17 cellular contexts compared by ENCODE assay signal in genomic region chr5:141743652-141744333, GRCh38.
DNase-seq lines count a peak whose midpoint lies in the region; ATAC-seq and TF ChIP-seq lines count a peak whose summit lies in the region.
"Had no signal": no experiment of that assay in that cellular context is flagged by ENCODE, and none has a peak within 500 bp of the region (broad histone marks: within the 10 kb centered on the region; RNA-seq: fewer than 3 reads in every experiment).

No MANE protein-coding gene starts in this region.

- peaks cover 5% of the 10 kb centered on the region for H3K27me3 Mint-ChIP-seq in endodermal cell (ENCODE audit: insufficient read depth)

- H3K4me1 Mint-ChIP-seq in endodermal cell = peaks cover 3% of the 10 kb centered on the region

- H3K9ac ChIP-seq in endodermal cell (ENCODE audit: extremely low read depth, low read length, poor library complexity, severe bottlenecking) = no peak overlapping the region

- H3K9me3 ChIP-seq in endodermal cell (ENCODE audit: control insufficient read depth, low read length) (no peaks in the 10 kb centered on the region), upper lobe of right lung (no peaks in the 10 kb centered on the region)
- H3K9me3 ChIP-seq: adrenal gland, transverse colon had no signal

- DNase-seq in COR-L47 (lab: John Stamatoyannopoulos, UW) = peak; percentile 80
- DNase-seq in H7 = peak; percentile 74
- DNase-seq in NCI-H69 (lab: John Stamatoyannopoulos, UW) = peak; percentile 88
- peak; percentile 63 for DNase-seq in endodermal cell
- DNase-seq in upper lobe of right lung = no peak
- DNase-seq: activated CD4-positive, alpha-beta T cell treated with anti-CD3 and anti-CD28 coated beads for 1 hour; dorsolateral prefrontal cortex; NCI-H1694 treated with DMSO at 0.1 percent for 48 hours; transverse colon had no signal

- H3K4me3 ChIP-seq in H7 (ENCODE audit: insufficient read depth, low read depth, low read length) (no peak overlapping the region), endodermal cell (ENCODE audit: low read length) (no peak overlapping the region), upper lobe of right lung (no peak overlapping the region)
- H3K4me3 ChIP-seq: adrenal gland, cardiac muscle cell, dorsolateral prefrontal cortex, transverse colon had no signal

- no peaks in the 10 kb centered on the region for H3K4me1 ChIP-seq in endodermal cell (ENCODE audit: control insufficient read depth, insufficient read depth, low read length)
- no peaks in the 10 kb centered on the region for H3K4me1 ChIP-seq in upper lobe of right lung
- H3K4me1 ChIP-seq: adrenal gland, transverse colon had no signal

- H3K27ac Mint-ChIP-seq in endodermal cell = no peak overlapping the region
- H3K27ac Mint-ChIP-seq: natural killer cell treated with Interleukin-12 subunit alpha and Interleukin-12 subunit beta and Interleukin-15 and Interleukin-18, amount 100 ng/mL, for 72 hours; stimulated activated memory B cell treated with anti-CD40 and anti-IgM and Interleukin-4, amounts not matched to agents 10 μg/mL and 1 μg/mL and 100 μg/mL, for 72 hours; T-helper 2 cell treated with Interferon-gamma antibody and Interleukin-4, amounts not matched to agents 5 μg/mL and 100 μg/mL, for 36 hours had no signal

- TF ChIP-seq CTCF in endodermal cell (conservative IDR thresholded peaks at IDR 0.05) = no peak
- no peak for TF ChIP-seq CTCF in upper lobe of right lung (IDR thresholded peaks at IDR 0.05)

- no peak overlapping the region for H3K27ac ChIP-seq in endodermal cell (ENCODE audit: low read depth, low read length)
- H3K27ac ChIP-seq in upper lobe of right lung = no peak overlapping the region
- H3K27ac ChIP-seq: adrenal gland, cardiac muscle cell, transverse colon had no signal

- H3K36me3 ChIP-seq in H7 (replicated peaks; ENCODE audit: control insufficient read depth, insufficient read depth, low read length) = no peaks in the 10 kb centered on the region
- no peaks in the 10 kb centered on the region for H3K36me3 ChIP-seq in endodermal cell (ENCODE audit: control insufficient read depth, insufficient read depth, low read length)
- no peaks in the 10 kb centered on the region for H3K36me3 ChIP-seq in upper lobe of right lung
- H3K36me3 ChIP-seq: adrenal gland, cardiac muscle cell, transverse colon had no signal

- ATAC-seq in HG03095 (IDR thresholded peaks at IDR 0.05; ENCODE audit: unreplicated experiment) = no peak
- no peak for ATAC-seq in upper lobe of right lung
- no peak for ATAC-seq in GM21381 (IDR thresholded peaks at IDR 0.05; ENCODE audit: unreplicated experiment)
- no peak for ATAC-seq in HG03342 (IDR thresholded peaks at IDR 0.05; ENCODE audit: unreplicated experiment)
- ATAC-seq: natural killer cell treated with Interleukin-12 subunit alpha and Interleukin-12 subunit beta and Interleukin-15 and Interleukin-18, amount 100 ng/mL, for 72 hours; stimulated activated memory B cell treated with anti-CD40 and anti-IgM and Interleukin-4, amounts not matched to agents 10 μg/mL and 1 μg/mL and 100 μg/mL, for 72 hours had no signal

- no peaks in the 10 kb centered on the region for H3K36me3 Mint-ChIP-seq in endodermal cell (ENCODE audit: low read depth)
- H3K36me3 Mint-ChIP-seq: natural killer cell treated with Interleukin-12 subunit alpha and Interleukin-12 subunit beta and Interleukin-15 and Interleukin-18, amount 100 ng/mL, for 72 hours; stimulated activated memory B cell treated with anti-CD40 and anti-IgM and Interleukin-4, amounts not matched to agents 10 μg/mL and 1 μg/mL and 100 μg/mL, for 72 hours had no signal

- peaks cover 1% of the 10 kb centered on the region; the same call in 1 of the 2 replicates for H3K27me3 ChIP-seq in H7 (ENCODE audit: control insufficient read depth, insufficient read depth, low read length)
- peaks cover 9% of the 10 kb centered on the region for H3K27me3 ChIP-seq in endodermal cell (ENCODE audit: control insufficient read depth, insufficient read depth, low read length, poor library complexity, severe bottlenecking)
- no peaks in the 10 kb centered on the region for H3K27me3 ChIP-seq in upper lobe of right lung
- H3K27me3 ChIP-seq: adrenal gland, dorsolateral prefrontal cortex had no signal

- WGBS in endodermal cell (ENCODE audit: insufficient coverage in 1 of 2, insufficient read length in 1 of 2), 2 experiments = 34 to 45% methylated on average over 5 to 7 of the region's 7 CpGs

- no peak overlapping the region for H3K4me3 Mint-ChIP-seq in endodermal cell
- H3K4me3 Mint-ChIP-seq: natural killer cell treated with Interleukin-12 subunit alpha and Interleukin-12 subunit beta and Interleukin-15 and Interleukin-18, amount 100 ng/mL, for 72 hours; stimulated activated memory B cell treated with anti-CD40 and anti-IgM and Interleukin-4, amounts not matched to agents 10 μg/mL and 1 μg/mL and 100 μg/mL, for 72 hours; T-helper 2 cell treated with Interferon-gamma antibody and Interleukin-4, amounts not matched to agents 5 μg/mL and 100 μg/mL, for 36 hours had no signal

- H3K9me3 Mint-ChIP-seq in endodermal cell = no peaks in the 10 kb centered on the region
- H3K9me3 Mint-ChIP-seq: natural killer cell treated with Interleukin-12 subunit alpha and Interleukin-12 subunit beta and Interleukin-15 and Interleukin-18, amount 100 ng/mL, for 72 hours; stimulated activated memory B cell treated with anti-CD40 and anti-IgM and Interleukin-4, amounts not matched to agents 10 μg/mL and 1 μg/mL and 100 μg/mL, for 72 hours; T-helper 2 cell treated with Interferon-gamma antibody and Interleukin-4, amounts not matched to agents 5 μg/mL and 100 μg/mL, for 36 hours had no signal

- intact Hi-C loops in upper lobe of right lung (cut with DNase I) = no loop called here
